In genomic region chr7:134770676-134771075, GRCh38 we compare ENCODE assay signal across 2 cellular contexts.
TF ChIP-seq lines count a peak whose summit lies in the region.

No MANE protein-coding gene starts in this region.

TF ChIP-seq in HepG2, 621 proteins besides CTCF, POLR2A, EP300 and RAD21:
- TF ChIP-seq IRF2 (CRISPR knock-in tag; IDR thresholded peaks at IDR 0.05) (no peak), ZNF143 (CRISPR knock-in tag; IDR thresholded peaks at IDR 0.05) (no peak), MLLT10 (CRISPR knock-in tag; IDR thresholded peaks at IDR 0.05) (no peak), RBM22 (optimal IDR thresholded peaks at IDR 0.05; ENCODE audit: low read length) (no peak), CBFB (CRISPR knock-in tag; IDR thresholded peaks at IDR 0.05) (no peak)

TF ChIP-seq in H1, 55 proteins besides CTCF, POLR2A, EP300 and RAD21:
- TF ChIP-seq SP1 (IDR thresholded peaks at IDR 0.05; ENCODE audit: low read depth, low read length) (no peak), CBX5 (IDR thresholded peaks at IDR 0.05; ENCODE audit: low read depth, low read length) (no peak), BCL11A (IDR thresholded peaks at IDR 0.05; ENCODE audit: low read depth in 2 of 2, low read length in 2 of 2) (no peak), KDM1A (IDR thresholded peaks at IDR 0.05; ENCODE audit: borderline replicate concordance, low read length) (no peak), BACH1 (IDR thresholded peaks at IDR 0.05; ENCODE audit: low read length) (no peak), CREB1 (IDR thresholded peaks at IDR 0.05) (no peak), JUN (IDR thresholded peaks at IDR 0.05; ENCODE audit: low read depth, low read length) (no peak), POU5F1 (IDR thresholded peaks at IDR 0.05; ENCODE audit: low read depth, low read length) (no peak), SIRT6 (IDR thresholded peaks at IDR 0.05; ENCODE audit: low read length) (no peak), CHD1 (IDR thresholded peaks at IDR 0.05; ENCODE audit: low read depth, low read length) (no peak), ZNF274 (IDR thresholded peaks at IDR 0.05; ENCODE audit: borderline replicate concordance, extremely low read depth, low read length) (no peak), HDAC2 (IDR thresholded peaks at IDR 0.05; ENCODE audit: borderline replicate concordance in 1 of 2, low read depth in 2 of 2, low read length in 2 of 2) (no peak), RFX5 (IDR thresholded peaks at IDR 0.05; ENCODE audit: borderline replicate concordance, low read depth, low read length) (no peak), RBBP5 (IDR thresholded peaks at IDR 0.05; ENCODE audit: borderline replicate concordance, low read depth, low read length) (no peak), NANOG (IDR thresholded peaks at IDR 0.05; ENCODE audit: insufficient read depth, low read depth, low read length, poor library complexity, severe bottlenecking) (no peak), EGR1 (IDR thresholded peaks at IDR 0.05; ENCODE audit: borderline replicate concordance, low read depth, low read length) (no peak), ATF2 (IDR thresholded peaks at IDR 0.05; ENCODE audit: low read length) (no peak), PHF8 (conservative IDR thresholded peaks at IDR 0.05; ENCODE audit: low read depth, low read length) (no peak)
